ENCODE assay signal across 16 cellular contexts in genomic region chr9:89391585-89391984, GRCh38.
A peak's percentile ranks its signal among the peaks of the same experiment; 100 is the strongest.
DNase-seq lines count a peak whose midpoint lies in the region; ATAC-seq and TF ChIP-seq lines count a peak whose summit lies in the region.
"Had no signal": no experiment of that assay in that cellular context is flagged by ENCODE, and none has a peak within 500 bp of the region (broad histone marks: within the 10 kb centered on the region; RNA-seq: fewer than 3 reads in every experiment).

No MANE protein-coding gene starts in this region.

- POLR2A ChIA-PET in AG04450 (lab: Yijun Ruan, JAX): no interaction called here

- no peaks in the 10 kb centered on the region for H3K4me1 ChIP-seq in osteoblast (ENCODE audit: insufficient read depth, low read length)

- H3K9me3 ChIP-seq in AG04450 (ENCODE audit: control insufficient read depth, insufficient read depth, low read length) (peaks cover 5% of the 10 kb centered on the region; the same call in 1 of the 2 replicates), osteoblast (ENCODE audit: low read depth, low read length) (no peaks in the 10 kb centered on the region)

- CTCF ChIA-PET in AG04450 (lab: Charles Lee): no interaction called here

- ATAC-seq in HG03520 (IDR thresholded peaks at IDR 0.05; ENCODE audit: unreplicated experiment): no peak

- H3K36me3 Mint-ChIP-seq in activated CD4-positive, alpha-beta T cell treated with anti-CD3 and anti-CD28 coated beads, Interleukin-2, amount 10 ng/mL, durations not matched to agents 24 days and 14 days (ENCODE audit: low read depth): peaks cover 83% of the 10 kb centered on the region
- H3K36me3 Mint-ChIP-seq in activated naive CD8-positive, alpha-beta T cell treated with anti-CD3 and anti-CD28 coated beads for 36 hours: peaks cover 46% of the 10 kb centered on the region
- H3K36me3 Mint-ChIP-seq in immature natural killer cell: peaks cover 21 to 69% (median 33%) of the 10 kb centered on the region in 3 donors

- H3K27me3 Mint-ChIP-seq in activated CD4-positive, alpha-beta T cell treated with anti-CD3 and anti-CD28 coated beads, Interleukin-2, amount 10 ng/mL, durations not matched to agents 24 days and 14 days: no peaks in the 10 kb centered on the region
- no peaks in the 10 kb centered on the region for H3K27me3 Mint-ChIP-seq in activated naive CD8-positive, alpha-beta T cell treated with anti-CD3 and anti-CD28 coated beads for 36 hours
- H3K27me3 Mint-ChIP-seq in immature natural killer cell (ENCODE audit: low read depth in 3 of 3): peaks cover 2 to 3% (median 3%) of the 10 kb centered on the region in 3 donors
- H3K27me3 Mint-ChIP-seq: CD8-positive, alpha-beta memory T cell had no signal

- H3K4me3 ChIP-seq in AG04450 (ENCODE audit: low read depth, low read length) (no peak overlapping the region), osteoblast (ENCODE audit: insufficient read depth, low read length) (no peak overlapping the region)

- H3K9me3 Mint-ChIP-seq in activated CD4-positive, alpha-beta T cell treated with anti-CD3 and anti-CD28 coated beads, Interleukin-2, amount 10 ng/mL, durations not matched to agents 24 days and 14 days: no peaks in the 10 kb centered on the region
- H3K9me3 Mint-ChIP-seq in activated naive CD8-positive, alpha-beta T cell treated with anti-CD3 and anti-CD28 coated beads for 36 hours: no peaks in the 10 kb centered on the region
- H3K9me3 Mint-ChIP-seq in immature natural killer cell: no peaks in the 10 kb centered on the region
- H3K9me3 Mint-ChIP-seq: CD8-positive, alpha-beta memory T cell had no signal

- H3K27ac ChIP-seq in AG04450 (ENCODE audit: low read depth, low read length): no peak overlapping the region
- H3K27ac ChIP-seq in osteoblast (ENCODE audit: low read depth, low read length): no peak overlapping the region

- TF ChIP-seq CTCF in AG04450 (IDR thresholded peaks at IDR 0.05; ENCODE audit: low read depth, low read length): no peak
- no peak for TF ChIP-seq CTCF in osteoblast (IDR thresholded peaks at IDR 0.05; ENCODE audit: extremely low read depth, low read depth, low read length)

- H3K4me2 ChIP-seq in osteoblast (ENCODE audit: insufficient read depth, low read length): no peak overlapping the region

- no peaks in the 10 kb centered on the region for H3K36me3 ChIP-seq in osteoblast (ENCODE audit: insufficient read depth, low read length)

- peaks cover 10% of the 10 kb centered on the region for H3K4me1 Mint-ChIP-seq in activated CD4-positive, alpha-beta T cell treated with anti-CD3 and anti-CD28 coated beads, Interleukin-2, amount 10 ng/mL, durations not matched to agents 24 days and 14 days
- H3K4me1 Mint-ChIP-seq in activated naive CD8-positive, alpha-beta T cell treated with anti-CD3 and anti-CD28 coated beads for 36 hours: peaks cover 3% of the 10 kb centered on the region
- peaks cover 15 to 16% of the 10 kb centered on the region in 2 donors for H3K4me1 Mint-ChIP-seq in immature natural killer cell

- intact Hi-C loops in activated CD4-positive, alpha-beta T cell treated with anti-CD3 and anti-CD28 coated beads, Interleukin-2, amount 10 ng/mL, durations not matched to agents 24 days and 14 days (cut with micrococcal nuclease): no loop called here

- H4K20me1 ChIP-seq in osteoblast (ENCODE audit: insufficient read depth, low read length): no peaks in the 10 kb centered on the region

- no peak overlapping the region for H2AFZ ChIP-seq in osteoblast (ENCODE audit: low read length)

- H3K4me3 Mint-ChIP-seq in activated CD4-positive, alpha-beta T cell treated with anti-CD3 and anti-CD28 coated beads, Interleukin-2, amount 10 ng/mL, durations not matched to agents 24 days and 14 days: no peak overlapping the region
- no peak overlapping the region for H3K4me3 Mint-ChIP-seq in activated naive CD8-positive, alpha-beta T cell treated with anti-CD3 and anti-CD28 coated beads for 36 hours
- H3K4me3 Mint-ChIP-seq in immature natural killer cell: no peak overlapping the region
- H3K4me3 Mint-ChIP-seq: CD8-positive, alpha-beta memory T cell had no signal

- peak overlapping the region; percentile 43 for H3K27ac Mint-ChIP-seq in activated CD4-positive, alpha-beta T cell treated with anti-CD3 and anti-CD28 coated beads, Interleukin-2, amount 10 ng/mL, durations not matched to agents 24 days and 14 days
- peak overlapping the region; percentile 48 for H3K27ac Mint-ChIP-seq in activated naive CD8-positive, alpha-beta T cell treated with anti-CD3 and anti-CD28 coated beads for 36 hours
- no peak overlapping the region for H3K27ac Mint-ChIP-seq in immature natural killer cell

- no peak for DNase-seq in activated CD4-positive, alpha-beta T cell treated with anti-CD3 and anti-CD28 coated beads, Interleukin-2, amount 10 ng/mL, durations not matched to agents 24 days and 14 days
- no peak for DNase-seq in activated CD4-positive, alpha-beta T cell treated with anti-CD3 and anti-CD28 coated beads for 1 hour
- DNase-seq in AG04450 (ENCODE audit: low read depth, low spot score) (peak; percentile 3), osteoblast (ENCODE audit: insufficient read length, low spot score, missing footprints) (peak; percentile 41), ecto neural progenitor cell (ENCODE audit: low spot score) (no peak), immature natural killer cell (no peak)
- no peak for DNase-seq in activated naive CD8-positive, alpha-beta T cell treated with anti-CD3 and anti-CD28 coated beads for 36 hours
- DNase-seq: 8988T; CD8-positive, alpha-beta memory T cell; DMS79 treated with DMSO at 0.1 percent for 48 hours; KBM-7; MV-4-11; NCI-H1417 treated with DMSO at 0.1 percent for 48 hours; NCI-H1930; NCI-H69 had no signal

- no peaks in the 10 kb centered on the region for H3K27me3 ChIP-seq in AG04450 (ENCODE audit: control insufficient read depth, insufficient read depth, low read length)
- no peaks in the 10 kb centered on the region for H3K27me3 ChIP-seq in osteoblast (ENCODE audit: insufficient read depth, low read length)

- no peaks in the 10 kb centered on the region for H3K79me2 ChIP-seq in osteoblast (ENCODE audit: insufficient read depth, low read length)

Comparison
In these comparisons a context has a peak if more than half of its experiments do, and no peak if none do; other contexts are left out.
1. DNase-seq: peak in AG04450 (single experiment) and osteoblast (single experiment); none in activated CD4-positive, alpha-beta T cell treated with anti-CD3 and anti-CD28 coated beads, Interleukin-2, amount 10 ng/mL, durations not matched to agents 24 days and 14 days (single experiment), activated CD4-positive, alpha-beta T cell treated with anti-CD3 and anti-CD28 coated beads for 1 hour (single experiment), activated naive CD8-positive, alpha-beta T cell treated with anti-CD3 and anti-CD28 coated beads for 36 hours (single experiment), ecto neural progenitor cell (single experiment) and immature natural killer cell (0 of 3).
2. H3K27ac Mint-ChIP-seq: peak in activated CD4-positive, alpha-beta T cell treated with anti-CD3 and anti-CD28 coated beads, Interleukin-2, amount 10 ng/mL, durations not matched to agents 24 days and 14 days (single experiment) and activated naive CD8-positive, alpha-beta T cell treated with anti-CD3 and anti-CD28 coated beads for 36 hours (single experiment); none in immature natural killer cell (0 of 6).